ENCODE assay signal across 23 cellular contexts in genomic region chr11:107439586-107440201, GRCh38.
"Had no signal": no experiment of that assay in that cellular context is flagged by ENCODE, and none has a peak within 500 bp of the region (broad histone marks: within the 10 kb centered on the region; RNA-seq: fewer than 3 reads in every experiment).

No MANE protein-coding gene starts in this region.

- H3K4me1 ChIP-seq: esophagus muscularis mucosa, foreskin keratinocyte, left lung, pancreas, psoas muscle, suprapubic skin, tibial nerve had no signal

- H3K4me3 ChIP-seq: esophagus muscularis mucosa, left lung, pancreas, psoas muscle, suprapubic skin, tibial nerve had no signal

- H3K4me3 Mint-ChIP-seq: activated naive CD4-positive, alpha-beta T cell treated with anti-CD3 and anti-CD28 coated beads, Interleukin-2, amount 10 ng/mL, durations not matched to agents 7 days and 5 days; nephron; T-helper 17 cell had no signal

- H3K4me1 Mint-ChIP-seq: activated naive CD4-positive, alpha-beta T cell treated with anti-CD3 and anti-CD28 coated beads, Interleukin-2, amount 10 ng/mL, durations not matched to agents 7 days and 5 days; nephron had no signal

- H3K27me3 Mint-ChIP-seq: activated naive CD4-positive, alpha-beta T cell treated with anti-CD3 and anti-CD28 coated beads, Interleukin-2, amount 10 ng/mL, durations not matched to agents 7 days and 5 days; T-helper 17 cell had no signal

- H3K27me3 ChIP-seq: esophagus muscularis mucosa, foreskin keratinocyte, left lung, pancreas, suprapubic skin, tibial nerve had no signal

- H3K27ac ChIP-seq: esophagus muscularis mucosa, foreskin keratinocyte, left lung, pancreas, psoas muscle, suprapubic skin, tibial nerve, WERI-Rb-1 had no signal

- H3K9me3 Mint-ChIP-seq: activated naive CD4-positive, alpha-beta T cell treated with anti-CD3 and anti-CD28 coated beads, Interleukin-2, amount 10 ng/mL, durations not matched to agents 7 days and 5 days; nephron had no signal

- DNase-seq: activated CD4-positive, alpha-beta T cell treated with anti-CD3 and anti-CD28 coated beads for 48 hours; activated CD4-positive, alpha-beta T cell treated with anti-CD3 and anti-CD28 coated beads, Interleukin-2, amount 50 U/mL, for 48 hours; activated CD8-positive, alpha-beta memory T cell treated with anti-CD3 and anti-CD28 coated beads for 24 hours; activated gamma-delta T cell; activated naive CD4-positive, alpha-beta T cell treated with anti-CD3 and anti-CD28 coated beads, Interleukin-2, amount 10 ng/mL, durations not matched to agents 7 days and 5 days; cortex of kidney; foreskin keratinocyte; kidney glomerular epithelial cell; left lung; nucleus accumbens; pancreas; psoas muscle; stimulated activated CD4-positive, alpha-beta T cell treated with anti-CD3 and anti-CD28 coated beads, Interleukin-15, amount 100 ng/mL, for 24 hours; stimulated activated CD4-positive, alpha-beta T cell treated with anti-CD3 and anti-CD28 coated beads, Interleukin-2, amount 100 ng/mL, for 24 hours; stimulated activated naive CD4-positive, alpha-beta T cell; T-helper 17 cell; T1000; WERI-Rb-1 had no signal

- ATAC-seq: activated CD4-positive, CD25-positive, alpha-beta regulatory T cell treated with anti-CD3 and anti-CD28 coated beads, Interleukin-2, amount 50 U/mL, for 24 hours; foreskin keratinocyte; left lung; pancreas; psoas muscle; T-helper 17 cell had no signal

- H3K27ac Mint-ChIP-seq: activated naive CD4-positive, alpha-beta T cell treated with anti-CD3 and anti-CD28 coated beads, Interleukin-2, amount 10 ng/mL, durations not matched to agents 7 days and 5 days; nephron; T-helper 17 cell had no signal

- H3K9me3 ChIP-seq: esophagus muscularis mucosa, left lung, pancreas, psoas muscle, suprapubic skin, tibial nerve had no signal
